In the genomic region with DNA sequence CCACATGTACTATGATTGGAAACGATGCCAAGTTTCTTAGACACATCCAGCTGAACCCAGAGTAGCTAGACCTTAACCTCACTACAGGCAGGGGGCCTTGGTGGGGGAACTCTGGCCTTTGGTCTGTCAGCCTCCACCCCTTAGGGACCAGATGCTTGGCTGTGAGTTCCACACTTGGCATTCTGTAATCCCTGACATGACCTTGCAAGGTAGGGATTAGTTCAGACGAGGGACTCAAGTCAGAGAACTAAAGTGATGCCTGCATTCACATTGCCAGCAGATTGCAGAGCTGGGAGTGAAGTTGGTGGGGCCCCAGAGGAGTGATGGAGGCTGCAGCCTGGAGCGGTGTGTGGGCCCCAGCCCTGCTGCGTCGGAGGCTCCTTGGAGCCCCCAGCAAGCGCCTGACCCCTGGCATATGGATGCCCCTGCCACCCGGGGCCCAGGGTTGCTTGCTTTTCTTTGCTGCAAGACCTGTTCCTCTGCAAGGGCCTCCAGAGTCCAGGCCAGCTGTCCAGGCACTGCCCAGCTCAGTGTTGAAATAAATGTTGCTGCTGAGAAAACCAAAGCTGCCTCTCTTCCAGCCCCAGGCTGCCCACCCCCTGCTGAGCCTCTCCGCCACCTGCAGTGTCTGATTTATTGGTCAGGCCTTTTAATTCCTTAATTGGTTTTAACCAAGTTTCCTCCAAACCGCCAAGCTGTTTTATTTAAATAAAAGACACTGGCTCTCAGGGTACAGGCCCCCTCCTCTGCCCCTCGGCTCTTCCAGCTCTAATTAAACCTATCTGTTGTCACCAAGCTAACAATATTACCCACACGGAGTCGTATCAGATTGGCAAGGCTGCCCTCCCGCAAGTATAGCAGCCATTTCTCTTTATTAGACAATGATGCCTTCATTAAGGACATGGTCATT, we compare ENCODE assay signal across 17 cellular contexts. TPM values are rescaled to one million over a fixed set of nuclear protein-coding genes. Genes with fewer than 3 reads are reported as not detected.
"Had no signal": no experiment of that assay in that cellular context is flagged by ENCODE, and none has a peak within 500 bp of the region (broad histone marks: within the 10 kb centered on the region; RNA-seq: fewer than 3 reads in every experiment).

No MANE protein-coding gene starts in this region.

- H3K27ac ChIP-seq: lower lobe of right lung, suprapubic skin, transverse colon, vagina had no signal

- DNase-seq: activated B cell treated with CpG ODN at 0.5 μM for 24 hours; activated CD4-positive, alpha-beta memory T cell treated with anti-CD3 and anti-CD28 coated beads for 36 hours; activated CD4-positive, alpha-beta T cell treated with anti-CD3 and anti-CD28 coated beads for 4 hours; activated CD8-positive, alpha-beta memory T cell treated with anti-CD3 and anti-CD28 coated beads, Interleukin-2, amount 10 ng/mL, durations not matched to agents 7 days and 5 days; dermis blood vessel endothelial cell; effector memory CD8-positive, alpha-beta T cell; hippocampal formation; islet precursor cell; left colon; lower lobe of right lung; nucleus accumbens; transverse colon had no signal

- H3K4me3 Mint-ChIP-seq: activated B cell treated with CpG ODN at 0.5 μM for 24 hours; activated CD4-positive, alpha-beta memory T cell treated with anti-CD3 and anti-CD28 coated beads for 36 hours; activated CD8-positive, alpha-beta memory T cell treated with anti-CD3 and anti-CD28 coated beads, Interleukin-2, amount 10 ng/mL, durations not matched to agents 7 days and 5 days; activated naive CD8-positive, alpha-beta T cell; effector memory CD8-positive, alpha-beta T cell; natural killer cell treated with Interleukin-12 subunit alpha and Interleukin-12 subunit beta and Interleukin-15 and Interleukin-18, amount 100 ng/mL, for 72 hours; stimulated activated naive CD8-positive, alpha-beta T cell treated with anti-CD3 and anti-CD28 coated beads, Interleukin-15, Interleukin-2, amounts not matched to agents 100 ng/mL and 50 ng/mL, for 24 hours had no signal

- H3K27ac Mint-ChIP-seq: activated B cell treated with CpG ODN at 0.5 μM for 24 hours; activated CD4-positive, alpha-beta memory T cell treated with anti-CD3 and anti-CD28 coated beads for 36 hours; activated CD8-positive, alpha-beta memory T cell treated with anti-CD3 and anti-CD28 coated beads, Interleukin-2, amount 10 ng/mL, durations not matched to agents 7 days and 5 days; activated naive CD8-positive, alpha-beta T cell; effector memory CD8-positive, alpha-beta T cell; natural killer cell treated with Interleukin-12 subunit alpha and Interleukin-12 subunit beta and Interleukin-15 and Interleukin-18, amount 100 ng/mL, for 72 hours; stimulated activated naive CD8-positive, alpha-beta T cell treated with anti-CD3 and anti-CD28 coated beads, Interleukin-15, Interleukin-2, amounts not matched to agents 100 ng/mL and 50 ng/mL, for 24 hours had no signal

- H3K9me3 ChIP-seq: lower lobe of right lung, suprapubic skin, transverse colon, vagina had no signal

- ATAC-seq: activated CD8-positive, alpha-beta memory T cell treated with anti-CD3 and anti-CD28 coated beads, Interleukin-2, amount 10 ng/mL, durations not matched to agents 7 days and 5 days; effector memory CD8-positive, alpha-beta T cell; left colon; lower lobe of right lung; natural killer cell treated with Interleukin-12 subunit alpha and Interleukin-12 subunit beta and Interleukin-15 and Interleukin-18, amount 100 ng/mL, for 72 hours had no signal

- H3K9me3 Mint-ChIP-seq: activated B cell treated with CpG ODN at 0.5 μM for 24 hours; activated CD4-positive, alpha-beta memory T cell treated with anti-CD3 and anti-CD28 coated beads for 36 hours; effector memory CD8-positive, alpha-beta T cell; natural killer cell treated with Interleukin-12 subunit alpha and Interleukin-12 subunit beta and Interleukin-15 and Interleukin-18, amount 100 ng/mL, for 72 hours; stimulated activated naive CD8-positive, alpha-beta T cell treated with anti-CD3 and anti-CD28 coated beads, Interleukin-15, Interleukin-2, amounts not matched to agents 100 ng/mL and 50 ng/mL, for 24 hours had no signal

- H3K4me3 ChIP-seq: lower lobe of right lung, suprapubic skin, transverse colon, vagina had no signal

- H3K36me3 Mint-ChIP-seq: activated CD4-positive, alpha-beta memory T cell treated with anti-CD3 and anti-CD28 coated beads for 36 hours; activated CD8-positive, alpha-beta memory T cell treated with anti-CD3 and anti-CD28 coated beads, Interleukin-2, amount 10 ng/mL, durations not matched to agents 7 days and 5 days; activated naive CD8-positive, alpha-beta T cell; natural killer cell treated with Interleukin-12 subunit alpha and Interleukin-12 subunit beta and Interleukin-15 and Interleukin-18, amount 100 ng/mL, for 72 hours had no signal

- H3K36me3 ChIP-seq: lower lobe of right lung, suprapubic skin, transverse colon, vagina had no signal

RNA-seq across cellular contexts. Expression of gene NPTX2, which starts 4.7 kb away (rescaled TPM):
- total RNA-seq: activated B cell treated with CpG ODN at 0.5 μM for 24 hours; activated CD4-positive, alpha-beta memory T cell treated with anti-CD3 and anti-CD28 coated beads for 36 hours; activated CD8-positive, alpha-beta memory T cell treated with anti-CD3 and anti-CD28 coated beads, Interleukin-2, amount 10 ng/mL, durations not matched to agents 7 days and 5 days had no signal
